ENCODE assay signal across 19 cellular contexts in the genomic region with DNA sequence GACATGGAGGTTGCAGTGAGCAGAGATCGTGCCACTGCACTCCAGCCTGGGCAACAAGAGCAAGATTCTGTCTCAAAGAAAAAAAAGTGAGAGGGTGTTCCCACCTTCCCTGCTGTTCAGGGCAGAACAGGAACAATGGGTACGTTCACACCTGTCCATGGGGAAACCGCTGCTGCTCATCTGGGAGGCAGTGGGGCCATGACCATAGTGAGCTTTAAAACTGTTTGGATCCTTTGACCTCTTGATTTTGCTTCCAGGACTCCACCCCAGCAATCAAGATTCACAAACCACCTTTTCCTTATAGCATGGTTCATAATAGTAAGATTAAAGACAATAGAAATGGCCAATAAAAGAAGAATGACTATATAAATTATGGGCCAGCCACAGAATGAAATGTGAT.
DNase-seq lines count a peak whose midpoint lies in the region; ATAC-seq and TF ChIP-seq lines count a peak whose summit lies in the region.
"Had no signal": no experiment of that assay in that cellular context is flagged by ENCODE, and none has a peak within 500 bp of the region (broad histone marks: within the 10 kb centered on the region; RNA-seq: fewer than 3 reads in every experiment).

No MANE protein-coding gene starts in this region.

- no peak overlapping the region for H3K27ac ChIP-seq in CD4-positive, alpha-beta memory T cell (ENCODE audit: low read depth, low read length)
- H3K27ac ChIP-seq in DND-41 (ENCODE audit: low read length): peak overlapping the region; percentile 53
- H3K27ac ChIP-seq: C4-2B had no signal

- H4K20me1 ChIP-seq in DND-41 (ENCODE audit: insufficient read depth, low read length): no peaks in the 10 kb centered on the region

- in situ Hi-C loops in ACHN (cut with HindIII; ENCODE audit: low pct_ligation_motif_present, low pct_unique_long_range_greater_than_20kb, low sequenced_read_pairs): no loop called here

- no peaks in the 10 kb centered on the region for H3K36me3 Mint-ChIP-seq in CD4-positive, alpha-beta memory T cell
- peaks cover 42% of the 10 kb centered on the region for H3K36me3 Mint-ChIP-seq in effector memory CD8-positive, alpha-beta T cell (ENCODE audit: insufficient read depth)
- peaks cover 10% of the 10 kb centered on the region for H3K36me3 Mint-ChIP-seq in natural killer cell treated with Interleukin-12 subunit alpha and Interleukin-12 subunit beta and Interleukin-15 and Interleukin-18, amount 100 ng/mL, for 72 hours
- H3K36me3 Mint-ChIP-seq in MCF 10A (ENCODE audit: insufficient read depth, unreplicated experiment): no peaks in the 10 kb centered on the region
- H3K36me3 Mint-ChIP-seq: IgD-negative memory B cell had no signal

- H3K9me3 ChIP-seq in CD4-positive, alpha-beta memory T cell (ENCODE audit: control insufficient read depth in 1 of 2, low read length in 2 of 2): no peaks in the 10 kb centered on the region
- no peaks in the 10 kb centered on the region for H3K9me3 ChIP-seq in DND-41 (ENCODE audit: insufficient read depth, low read length, severe bottlenecking)

- peak overlapping the region in 1 of 8 donors; percentile 15 for H3K4me3 Mint-ChIP-seq in CD4-positive, alpha-beta memory T cell
- H3K4me3 Mint-ChIP-seq in effector memory CD8-positive, alpha-beta T cell: no peak overlapping the region
- H3K4me3 Mint-ChIP-seq in natural killer cell treated with Interleukin-12 subunit alpha and Interleukin-12 subunit beta and Interleukin-15 and Interleukin-18, amount 100 ng/mL, for 72 hours: peak overlapping the region; percentile 22
- H3K4me3 Mint-ChIP-seq in MCF 10A (ENCODE audit: unreplicated experiment): no peak overlapping the region
- H3K4me3 Mint-ChIP-seq: IgD-negative memory B cell had no signal

- no peaks in the 10 kb centered on the region for H3K36me3 ChIP-seq in CD4-positive, alpha-beta memory T cell (ENCODE audit: insufficient read depth, low read length)
- no peaks in the 10 kb centered on the region for H3K36me3 ChIP-seq in DND-41 (ENCODE audit: insufficient read depth, low read length)

- POLR2A ChIA-PET in CD4-positive, alpha-beta memory T cell (lab: Charles Lee; ENCODE audit: partially characterized antibody): interaction anchor here (1.0 to 12.0 kb wide), 6 partner anchors 14 to 208 kb away, joined by 3 to 471 read pairs (median 259); a partner anchor contains a TSS
- POLR2A ChIA-PET in MCF 10A (lab: Yijun Ruan, JAX): no interaction called here

- no peak overlapping the region for H3K4me3 ChIP-seq in CD4-positive, alpha-beta memory T cell (ENCODE audit: low read length in 2 of 2)
- H3K4me3 ChIP-seq in DND-41 (ENCODE audit: low read depth in 1 of 2, low read length in 2 of 2): no peak overlapping the region

- H3K27me3 ChIP-seq in CD4-positive, alpha-beta memory T cell (ENCODE audit: insufficient read depth, low read length): no peaks in the 10 kb centered on the region
- H3K27me3 ChIP-seq in DND-41 (ENCODE audit: insufficient read depth, low read length, poor library complexity): no peaks in the 10 kb centered on the region

- no peaks in the 10 kb centered on the region for H3K27me3 Mint-ChIP-seq in CD4-positive, alpha-beta memory T cell
- H3K27me3 Mint-ChIP-seq in effector memory CD8-positive, alpha-beta T cell: no peaks in the 10 kb centered on the region
- no peaks in the 10 kb centered on the region for H3K27me3 Mint-ChIP-seq in natural killer cell treated with Interleukin-12 subunit alpha and Interleukin-12 subunit beta and Interleukin-15 and Interleukin-18, amount 100 ng/mL, for 72 hours
- no peaks in the 10 kb centered on the region for H3K27me3 Mint-ChIP-seq in MCF 10A (ENCODE audit: insufficient read depth, unreplicated experiment)

- H3K9me3 Mint-ChIP-seq in CD4-positive, alpha-beta memory T cell: peaks cover 0 to 2% (median 0%) of the 10 kb centered on the region in 8 donors
- peaks cover 0 to 2% of the 10 kb centered on the region in 2 donors for H3K9me3 Mint-ChIP-seq in effector memory CD8-positive, alpha-beta T cell
- H3K9me3 Mint-ChIP-seq in natural killer cell treated with Interleukin-12 subunit alpha and Interleukin-12 subunit beta and Interleukin-15 and Interleukin-18, amount 100 ng/mL, for 72 hours: no peaks in the 10 kb centered on the region
- no peaks in the 10 kb centered on the region for H3K9me3 Mint-ChIP-seq in MCF 10A (ENCODE audit: unreplicated experiment)

- H3K4me1 Mint-ChIP-seq in CD4-positive, alpha-beta memory T cell: peaks cover 47 to 53% (median 52%) of the 10 kb centered on the region in 4 donors
- peaks cover 51 to 64% of the 10 kb centered on the region in 2 donors for H3K4me1 Mint-ChIP-seq in effector memory CD8-positive, alpha-beta T cell (ENCODE audit: low read depth in 2 of 2)
- H3K4me1 Mint-ChIP-seq in natural killer cell treated with Interleukin-12 subunit alpha and Interleukin-12 subunit beta and Interleukin-15 and Interleukin-18, amount 100 ng/mL, for 72 hours (ENCODE audit: low read depth in 2 of 2): peaks cover 66 to 70% of the 10 kb centered on the region in 2 donors
- H3K4me1 Mint-ChIP-seq in MCF 10A (ENCODE audit: insufficient read depth, unreplicated experiment): peaks cover 14% of the 10 kb centered on the region

- no peak overlapping the region for H3K4me2 ChIP-seq in DND-41 (ENCODE audit: insufficient read depth, low read length)

- intact Hi-C loops in CD4-positive, alpha-beta memory T cell (cut with micrococcal nuclease): loop anchor here (2.0 kb wide), 2 partner anchors 13 to 151 kb away; no protein-coding TSS in a partner anchor
- intact Hi-C loops in MCF 10A (cut with micrococcal nuclease): loop anchor here (2.0 kb wide), 1 partner anchor 311 kb away; no protein-coding TSS in a partner anchor

- no TSS peak for BruUV-seq in MCF 10A (replicated peaks; lab: Mats Ljungman, UMichigan)

- H3K27ac Mint-ChIP-seq in CD4-positive, alpha-beta memory T cell: peak overlapping the region in 6 of 7 donors; percentile 82 to 100 (median 88)
- peak overlapping the region; percentile 41 to 99 for H3K27ac Mint-ChIP-seq in effector memory CD8-positive, alpha-beta T cell
- peak overlapping the region; percentile 98 to 99 for H3K27ac Mint-ChIP-seq in natural killer cell treated with Interleukin-12 subunit alpha and Interleukin-12 subunit beta and Interleukin-15 and Interleukin-18, amount 100 ng/mL, for 72 hours
- no peak overlapping the region for H3K27ac Mint-ChIP-seq in MCF 10A (ENCODE audit: low read depth, unreplicated experiment)
- H3K27ac Mint-ChIP-seq: IgD-negative memory B cell had no signal

- CTCF ChIA-PET in CD4-positive, alpha-beta memory T cell (lab: Charles Lee; ENCODE audit: partially characterized antibody): interaction anchor here (0.7 to 10.6 kb wide), 14 partner anchors 7 to 208 kb away, joined by 3 to 163 read pairs (median 20); a partner anchor contains a TSS
- CTCF ChIA-PET in MCF 10A (lab: Yijun Ruan, JAX): no interaction called here

- no peak overlapping the region for H2AFZ ChIP-seq in DND-41 (ENCODE audit: low read depth, low read length)

- peaks cover 43% of the 10 kb centered on the region for H3K4me1 ChIP-seq in CD4-positive, alpha-beta memory T cell (ENCODE audit: insufficient read depth, low read length)
- H3K4me1 ChIP-seq in DND-41 (ENCODE audit: insufficient read depth, low read length): peaks cover 69% of the 10 kb centered on the region

- no peak for DNase-seq in CD4-positive, alpha-beta memory T cell
- no peak for DNase-seq in DND-41
- no peak for DNase-seq in effector memory CD8-positive, alpha-beta T cell
- DNase-seq in natural killer cell treated with Interleukin-12 subunit alpha and Interleukin-12 subunit beta and Interleukin-15 and Interleukin-18, amount 100 ng/mL, for 72 hours (ENCODE audit: low spot score): peak; percentile 13
- no peak for DNase-seq in MCF 10A (ENCODE audit: unreplicated experiment)
- DNase-seq in ACHN: no peak
- DNase-seq: AML-193, DMS53, Kasumi-1, MM.1S, NCI-H1092, NCI-H1436 treated with DMSO at 0.1 percent for 48 hours, NCI-H2029, NCI-H2171, NCI-H526 treated with DMSO at 0.1 percent for 48 hours, Right ventricle myocardium superior had no signal

- TF ChIP-seq CTCF in DND-41 (IDR thresholded peaks at IDR 0.05; ENCODE audit: borderline replicate concordance, extremely low read depth, low read length, poor library complexity, severe bottlenecking) (no peak), MCF 10A (IDR thresholded peaks at IDR 0.05; ENCODE audit: unreplicated experiment) (no peak)

- peaks cover 6% of the 10 kb centered on the region for H3K79me2 ChIP-seq in DND-41 (ENCODE audit: insufficient read depth, low read length)

- no peak for ATAC-seq in DND-41 (ENCODE audit: insufficient read depth, low read depth)
- ATAC-seq in effector memory CD8-positive, alpha-beta T cell (replicated peaks): no peak
- ATAC-seq in natural killer cell treated with Interleukin-12 subunit alpha and Interleukin-12 subunit beta and Interleukin-15 and Interleukin-18, amount 100 ng/mL, for 72 hours: no peak
- ATAC-seq in HG02938 (IDR thresholded peaks at IDR 0.05; ENCODE audit: unreplicated experiment): no peak

- no peak overlapping the region for H3K9ac ChIP-seq in DND-41 (ENCODE audit: low read depth, low read length)
